Comparison of ENCODE assay signal across 8 cellular contexts in genomic region chr19:13095934-13096890, GRCh38. TPM values are rescaled to one million over a fixed set of nuclear protein-coding genes. Genes with fewer than 3 reads are reported as not detected.
DNase-seq lines count a peak whose midpoint lies in the region; ATAC-seq and TF ChIP-seq lines count a peak whose summit lies in the region.

No MANE protein-coding gene starts in this region.

- TF ChIP-seq POLR2A in suprapubic skin (IDR thresholded peaks at IDR 0.05), result no peak

- H3K4me2 ChIP-seq in hepatocyte, result peak overlapping the region; percentile 49

- no peak for TF ChIP-seq EP300 in suprapubic skin (IDR thresholded peaks at IDR 0.05)

- no peaks in the 10 kb centered on the region for H3K79me2 ChIP-seq in hepatocyte

- H3K9me3 ChIP-seq in hepatocyte (ENCODE audit: low read depth) (no peaks in the 10 kb centered on the region), suprapubic skin (no peaks in the 10 kb centered on the region)

- H3K27ac ChIP-seq in hepatocyte, result no peak overlapping the region
- peak overlapping the region; percentile 89 for H3K27ac ChIP-seq in suprapubic skin

- TF ChIP-seq CTCF in hepatocyte (IDR thresholded peaks at IDR 0.05; ENCODE audit: poor library complexity) (peak; percentile 14), suprapubic skin (IDR thresholded peaks at IDR 0.05) (peak in 1 of 2 donors; percentile 25)

- no peaks in the 10 kb centered on the region for H3K36me3 ChIP-seq in hepatocyte (replicated peaks; ENCODE audit: insufficient read depth, low read depth)
- H3K36me3 ChIP-seq in suprapubic skin, result peaks cover 7% of the 10 kb centered on the region

- H3K27me3 ChIP-seq in hepatocyte (peaks cover 68% of the 10 kb centered on the region), suprapubic skin (no peaks in the 10 kb centered on the region)

- H3K4me3 ChIP-seq in hepatocyte, result no peak overlapping the region
- H3K4me3 ChIP-seq in suprapubic skin, result peak overlapping the region; percentile 53

- in situ Hi-C loops in G401 (cut with HindIII; ENCODE audit: low sequenced_read_pairs), result no loop called here

- H3K4me1 ChIP-seq in hepatocyte (ENCODE audit: insufficient read depth) (peaks cover 50% of the 10 kb centered on the region), suprapubic skin (peaks cover 91% of the 10 kb centered on the region)

- H3K9me2 ChIP-seq in hepatocyte (replicated peaks; ENCODE audit: insufficient read depth), result no peaks in the 10 kb centered on the region

- peak; percentile 44 for DNase-seq in activated CD4-positive, alpha-beta T cell treated with anti-CD3 and anti-CD28 coated beads for 48 hours
- no peak for DNase-seq in activated CD4-positive, alpha-beta T cell treated with anti-CD3 and anti-CD28 coated beads for 4 hours
- peak; percentile 82 for DNase-seq in UCSD-AML1 (lab: John Stamatoyannopoulos, UW; ENCODE audit: unreplicated experiment)
- peak; percentile 65 for DNase-seq in hepatocyte (ENCODE audit: low spot score)
- no peak for DNase-seq in suprapubic skin (ENCODE audit: low spot score in 2 of 2)
- no peak for DNase-seq in G401 (ENCODE audit: low spot score)
- DNase-seq in NCI-H187 treated with DMSO at 0.1 percent for 48 hours (lab: John Stamatoyannopoulos, UW), result no peak

- no peak overlapping the region for H2AFZ ChIP-seq in hepatocyte

- no peak for ATAC-seq in GM21381 (IDR thresholded peaks at IDR 0.05; ENCODE audit: unreplicated experiment)

- 35% methylated on average over 29 of the region's 44 CpGs for WGBS in hepatocyte (ENCODE audit: low lambda C conversion rate, missing lambda C conversion rate)
- 59% methylated on average over 41 of the region's 44 CpGs for WGBS in suprapubic skin

- peaks cover 9% of the 10 kb centered on the region for H4K20me1 ChIP-seq in hepatocyte (ENCODE audit: insufficient read depth, poor library complexity, severe bottlenecking)

RNA-seq across cellular contexts. Expression of gene LYL1, which starts 6.4 kb away (rescaled TPM):
- total RNA-seq in hepatocyte, result 0.36 and 0.47 TPM in 2 replicates
- 1.0 and 1.4 TPM in 2 replicates for polyA plus RNA-seq in hepatocyte
- total RNA-seq in suprapubic skin, result 1 to 10 TPM; 1.5 to 2.7 (median 2.2) TPM
- total RNA-seq in G401 (2014; rRNA removed; shearing (Covaris generic)), result not detected in 2 replicates

RNA-seq across cellular contexts. Expression of gene TRMT1, which starts 20.3 kb away (rescaled TPM):
- total RNA-seq in hepatocyte (21.0 and 31.2 TPM in 2 replicates), suprapubic skin (10 to 100 TPM; 35.1 to 46.2 (median 40.6) TPM)
- polyA plus RNA-seq in hepatocyte, result 33.4 and 45.1 TPM in 2 replicates
- 86.8 and 87.0 TPM in 2 replicates for total RNA-seq in G401 (2014; rRNA removed; shearing (Covaris generic))

RNA-seq across cellular contexts. Expression of gene NACC1, which starts 21.9 kb away (rescaled TPM):
- total RNA-seq in hepatocyte (32.6 and 35.0 TPM in 2 replicates), suprapubic skin (10 to 100 TPM; 13.4 to 47.6 (median 35.3) TPM)
- polyA plus RNA-seq in hepatocyte, result 9.7 and 11.1 TPM in 2 replicates
- 53.4 and 60.5 TPM in 2 replicates for total RNA-seq in G401 (2014; rRNA removed; shearing (Covaris generic))

RNA-seq across cellular contexts. Expression of gene STX10, which starts 54.0 kb away (rescaled TPM):
- total RNA-seq in hepatocyte (63.4 and 66.5 TPM in 2 replicates), suprapubic skin (100 to 1,000 TPM in 1 of 4 donors, 10 to 100 TPM in 3; 71.9 to 110 (median 82.2) TPM)
- polyA plus RNA-seq in hepatocyte, result 82.2 and 106 TPM in 2 replicates
- 93.4 and 112 TPM in 2 replicates for total RNA-seq in G401 (2014; rRNA removed; shearing (Covaris generic))

RNA-seq across cellular contexts. Expression of gene IER2, which starts 54.0 kb away (rescaled TPM):
- total RNA-seq in hepatocyte, result 64.2 and 101 TPM in 2 replicates
- 325 and 369 TPM in 2 replicates for polyA plus RNA-seq in hepatocyte
- total RNA-seq in suprapubic skin, result 100 to 1,000 TPM; 154 to 377 (median 214) TPM
- 33.3 and 40.5 TPM in 2 replicates for total RNA-seq in G401 (2014; rRNA removed; shearing (Covaris generic))

Comparison
In these comparisons a context has a peak if more than half of its experiments do, and no peak if none do; other contexts are left out.
1. DNase-seq: peak in activated CD4-positive, alpha-beta T cell treated with anti-CD3 and anti-CD28 coated beads for 48 hours (single experiment), UCSD-AML1 (single experiment) and hepatocyte (single experiment); none in activated CD4-positive, alpha-beta T cell treated with anti-CD3 and anti-CD28 coated beads for 4 hours (0 of 2), suprapubic skin (0 of 2), G401 (single experiment) and NCI-H187 treated with DMSO at 0.1 percent for 48 hours (single experiment).